21 cellular contexts compared by ENCODE assay signal in the genomic region with DNA sequence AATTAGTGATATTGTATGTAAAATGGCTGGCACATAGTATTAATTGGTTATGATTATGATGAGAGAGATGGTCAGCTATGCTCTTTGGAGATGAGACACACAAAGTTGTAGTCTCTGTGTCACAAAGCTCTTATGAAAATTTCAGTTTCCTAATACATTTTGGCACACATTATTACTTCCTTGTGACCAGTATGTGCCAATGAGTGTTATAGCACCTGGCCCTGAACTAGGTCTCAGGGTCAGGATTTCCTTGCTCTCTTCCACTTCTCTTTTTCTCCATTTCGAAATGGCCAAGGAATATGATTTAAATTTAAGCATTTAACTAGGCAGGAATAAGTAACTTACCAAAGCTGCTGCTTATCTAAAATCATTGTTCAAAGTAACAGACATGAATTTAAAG. TPM values are rescaled to one million over a fixed set of nuclear protein-coding genes. Genes with fewer than 3 reads are reported as not detected.
A peak's percentile ranks its signal among the peaks of the same experiment; 100 is the strongest.
DNase-seq lines count a peak whose midpoint lies in the region; ATAC-seq, FAIRE-seq and TF ChIP-seq lines count a peak whose summit lies in the region.
"Had no signal": no experiment of that assay in that cellular context is flagged by ENCODE, and none has a peak within 500 bp of the region (broad histone marks: within the 10 kb centered on the region; RNA-seq: fewer than 3 reads in every experiment).

No MANE protein-coding gene starts in this region.

- H3K36me3 ChIP-seq in pancreas: peaks cover 3 to 29% (median 14%) of the 10 kb centered on the region in 3 donors

- H3K27ac ChIP-seq in pancreas: no peak overlapping the region
- H3K27ac ChIP-seq: 22Rv1, C4-2B, cardiac muscle cell had no signal

- H3K4me1 ChIP-seq in pancreas: peaks cover 0 to 13% (median 0%) of the 10 kb centered on the region in 3 donors

- DNase-seq in SIG-M5 treated with dmso at 0.1 percent for 504 hours (lab: John Stamatoyannopoulos, UW; ENCODE audit: unreplicated experiment) (peak; percentile 32), SIG-M5 (lab: John Stamatoyannopoulos, UW) (no peak), NOMO-1 treated with DMSO at 0.1 percent for 48 hours (lab: John Stamatoyannopoulos, UW; ENCODE audit: unreplicated experiment) (peak; percentile 90), pancreas (no peak), NCI-H2107 treated with DMSO at 0.1 percent for 48 hours (lab: John Stamatoyannopoulos, UW; ENCODE audit: unreplicated experiment) (no peak), NCI-H345 treated with DMSO at 0.1 percent for 48 hours (lab: John Stamatoyannopoulos, UW; ENCODE audit: unreplicated experiment) (no peak)
- DNase-seq: activated CD4-positive, alpha-beta T cell treated with anti-CD3 and anti-CD28 coated beads, Interleukin-2, amount 10 ng/mL, durations not matched to agents 7 days and 5 days; activated T-cell treated with anti-CD3 and anti-CD28 coated beads, Interleukin-2, amount 50 U/mL, for 1 hour; DMS53; effector CD4-positive, alpha-beta T cell; IMR-90; NCI-H526 treated with DMSO at 0.1 percent for 48 hours; RPMI8226; stimulated activated CD4-positive, alpha-beta T cell treated with anti-CD3 and anti-CD28 coated beads, Interleukin-15, amount 100 ng/mL, for 24 hours; stimulated activated naive CD8-positive, alpha-beta T cell treated with anti-CD3 and anti-CD28 coated beads, Interleukin-15, amount 100 ng/mL, for 72 hours had no signal

- no peak for TF ChIP-seq CTCF in pancreas (IDR thresholded peaks at IDR 0.05)

- WGBS in pancreas, 2 donors: 74 to 80% methylated on average over 1 of the region's 1 CpG

- no peaks in the 10 kb centered on the region for H3K9me3 ChIP-seq in pancreas

- FAIRE-seq in pancreas (lab: Jason Lieb, UNC): no peak

- ATAC-seq in esophagus mucosa: peak; percentile 48
- peak in 3 of 4 donors; percentile 51 to 77 (median 61) for ATAC-seq in pancreas
- ATAC-seq in GM21515 (IDR thresholded peaks at IDR 0.05; ENCODE audit: unreplicated experiment): no peak
- ATAC-seq: activated naive CD4-positive, alpha-beta T cell treated with anti-CD3 and anti-CD28 coated beads, Interleukin-2, amount 50 U/mL, for 72 hours; stimulated activated naive CD8-positive, alpha-beta T cell treated with anti-CD3 and anti-CD28 coated beads, Interleukin-15, amount 100 ng/mL, for 72 hours had no signal

- no peaks in the 10 kb centered on the region for H3K27me3 ChIP-seq in pancreas
- H3K27me3 ChIP-seq: cardiac muscle cell had no signal

- no peak overlapping the region for H3K4me3 ChIP-seq in pancreas
- H3K4me3 ChIP-seq: cardiac muscle cell had no signal

- intact Hi-C loops in pancreas (cut with DNase I): no loop called here

RNA-seq across cellular contexts. Expression of a gene that starts 28.0 kb away (rescaled TPM):
- total RNA-seq in esophagus mucosa (34.4 TPM), pancreas (10 to 100 TPM in 4 of 6 donors, 1 to 10 TPM in 2; 7.4 to 15.0 (median 10.3) TPM)
- polyA plus RNA-seq in pancreas: 1 to 10 TPM; 6.0 to 8.7 TPM

Comparison
In these comparisons a context has a peak if more than half of its experiments do, and no peak if none do; other contexts are left out.
1. DNase-seq: peak in SIG-M5 treated with dmso at 0.1 percent for 504 hours (single experiment) and NOMO-1 treated with DMSO at 0.1 percent for 48 hours (single experiment); none in SIG-M5 (single experiment), pancreas (0 of 6), NCI-H2107 treated with DMSO at 0.1 percent for 48 hours (single experiment) and NCI-H345 treated with DMSO at 0.1 percent for 48 hours (single experiment).